ENCODE assay signal across 2 cellular contexts in genomic region chr3:110457508-110457907, GRCh38.
TF ChIP-seq lines count a peak whose summit lies in the region.

No MANE protein-coding gene starts in this region.

TF ChIP-seq in IMR-90, 13 proteins besides CTCF, POLR2A, EP300 and RAD21:
- TF ChIP-seq MXI1 (IDR thresholded peaks at IDR 0.05; ENCODE audit: borderline replicate concordance, low read depth, low read length), result no peak
- no peak for TF ChIP-seq RFX5 (IDR thresholded peaks at IDR 0.05; ENCODE audit: low read depth, low read length)

TF ChIP-seq in GM12878, 131 proteins besides CTCF, POLR2A, EP300 and RAD21:
- TF ChIP-seq NR2C1 (IDR thresholded peaks at IDR 0.05), result no peak
- no peak for TF ChIP-seq ETV6 (conservative IDR thresholded peaks at IDR 0.05 in 1 of 2, IDR thresholded peaks at IDR 0.05 in 1 of 2; ENCODE audit: borderline replicate concordance in 1 of 2, low read depth in 1 of 2)
- TF ChIP-seq NFXL1 (IDR thresholded peaks at IDR 0.05; ENCODE audit: borderline replicate concordance), result no peak
- no peak for TF ChIP-seq HDAC2 (IDR thresholded peaks at IDR 0.05)
- no peak for TF ChIP-seq PAX8 (IDR thresholded peaks at IDR 0.05)
- no peak for TF ChIP-seq TAF1 (IDR thresholded peaks at IDR 0.05; ENCODE audit: borderline replicate concordance, low read depth, low read length)
